ENCODE assay signal across 15 cellular contexts in genomic region chr9:113712053-113712452, GRCh38.
DNase-seq lines count a peak whose midpoint lies in the region; ATAC-seq and TF ChIP-seq lines count a peak whose summit lies in the region.
"Had no signal": no experiment of that assay in that cellular context is flagged by ENCODE, and none has a peak within 500 bp of the region (broad histone marks: within the 10 kb centered on the region; RNA-seq: fewer than 3 reads in every experiment).

No MANE protein-coding gene starts in this region.

- H3K4me1 ChIP-seq in CD4-positive, alpha-beta memory T cell (ENCODE audit: insufficient read depth, low read length): no peaks in the 10 kb centered on the region

- TF ChIP-seq CTCF in AG09319 (IDR thresholded peaks at IDR 0.05; ENCODE audit: low read depth, low read length) (no peak), brain microvascular endothelial cell (IDR thresholded peaks at IDR 0.05; ENCODE audit: low read depth, low read length, missing control alignments) (no peak)

- DNase-seq in AG09319 (ENCODE audit: extremely low read depth, low read depth): peak; percentile 27
- peak; percentile 15 for DNase-seq in HS-27A (ENCODE audit: low read depth)
- DNase-seq in brain microvascular endothelial cell: peak; percentile 43
- peak in 1 of 2 donors; percentile 15 for DNase-seq in left colon
- DNase-seq in SKM-1 (lab: John Stamatoyannopoulos, UW; ENCODE audit: unreplicated experiment): no peak
- DNase-seq in CD4-positive, alpha-beta memory T cell: no peak
- DNase-seq: activated CD4-positive, alpha-beta T cell treated with anti-CD3 and anti-CD28 coated beads, Interleukin-2, amount 10 ng/mL, durations not matched to agents 7 days and 5 days; activated gamma-delta T cell; glutamatergic neuron; NCI-H1092 treated with DMSO at 0.1 percent for 48 hours; NK-92 treated with Interleukin-12 subunit alpha and Interleukin-12 subunit beta, amount 100 ng/mL, for 24 hours; stimulated activated naive CD4-positive, alpha-beta T cell treated with Interleukin-2 at 50 U/mL for 16 hours had no signal

- H3K27ac ChIP-seq in brain microvascular endothelial cell: no peak overlapping the region
- no peak overlapping the region for H3K27ac ChIP-seq in CD4-positive, alpha-beta memory T cell (ENCODE audit: low read depth, low read length)

- no peak overlapping the region for H3K4me3 ChIP-seq in brain microvascular endothelial cell (ENCODE audit: low read depth, low read length)
- no peak overlapping the region for H3K4me3 ChIP-seq in CD4-positive, alpha-beta memory T cell (ENCODE audit: low read length in 2 of 2)

- no peaks in the 10 kb centered on the region for H3K4me1 Mint-ChIP-seq in activated T-helper 17 cell treated with anti-CD3 and anti-CD28 coated beads, Interleukin-2, amount 50 U/mL, for 72 hours
- H3K4me1 Mint-ChIP-seq in CD4-positive, alpha-beta memory T cell: peaks cover 0 to 2% (median 0%) of the 10 kb centered on the region in 4 donors
- H3K4me1 Mint-ChIP-seq: activated CD4-positive, alpha-beta T cell treated with anti-CD3 and anti-CD28 coated beads, Interleukin-2, amount 10 ng/mL, durations not matched to agents 7 days and 5 days; CD14-positive monocyte had no signal

- in situ Hi-C loops in brain microvascular endothelial cell (cut with HindIII; ENCODE audit: low pct_ligation_motif_present, low sequenced_read_pairs): no loop called here

- no peak overlapping the region for H3K4me3 Mint-ChIP-seq in activated T-helper 17 cell treated with anti-CD3 and anti-CD28 coated beads, Interleukin-2, amount 50 U/mL, for 72 hours
- no peak overlapping the region for H3K4me3 Mint-ChIP-seq in CD4-positive, alpha-beta memory T cell
- H3K4me3 Mint-ChIP-seq: activated CD4-positive, alpha-beta T cell treated with anti-CD3 and anti-CD28 coated beads, Interleukin-2, amount 10 ng/mL, durations not matched to agents 7 days and 5 days; CD14-positive monocyte had no signal

- H3K27me3 Mint-ChIP-seq in activated T-helper 17 cell treated with anti-CD3 and anti-CD28 coated beads, Interleukin-2, amount 50 U/mL, for 72 hours: peaks cover 7% of the 10 kb centered on the region
- H3K27me3 Mint-ChIP-seq in CD4-positive, alpha-beta memory T cell: peaks cover 5 to 11% of the 10 kb centered on the region in 2 donors

- peak; percentile 71 for ATAC-seq in left colon
- no peak for ATAC-seq in GM21447 (IDR thresholded peaks at IDR 0.05; ENCODE audit: unreplicated experiment)
- ATAC-seq in activated T-helper 17 cell treated with anti-CD3 and anti-CD28 coated beads, Interleukin-2, amount 50 U/mL, for 72 hours (replicated peaks): no peak

- no peaks in the 10 kb centered on the region for H3K36me3 ChIP-seq in brain microvascular endothelial cell (replicated peaks)
- no peaks in the 10 kb centered on the region for H3K36me3 ChIP-seq in CD4-positive, alpha-beta memory T cell (ENCODE audit: insufficient read depth, low read length)

- intact Hi-C loops in left colon (cut with DNase I, micrococcal nuclease): no loop called here
- intact Hi-C loops in CD4-positive, alpha-beta memory T cell (cut with micrococcal nuclease): no loop called here

- POLR2A ChIA-PET in CD4-positive, alpha-beta memory T cell (lab: Charles Lee; ENCODE audit: partially characterized antibody): no interaction called here

- H3K9me3 Mint-ChIP-seq in activated T-helper 17 cell treated with anti-CD3 and anti-CD28 coated beads, Interleukin-2, amount 50 U/mL, for 72 hours: no peaks in the 10 kb centered on the region
- peaks cover 0 to 32% (median 14%) of the 10 kb centered on the region in 8 donors for H3K9me3 Mint-ChIP-seq in CD4-positive, alpha-beta memory T cell
- H3K9me3 Mint-ChIP-seq: activated CD4-positive, alpha-beta T cell treated with anti-CD3 and anti-CD28 coated beads, Interleukin-2, amount 10 ng/mL, durations not matched to agents 7 days and 5 days had no signal

- no peak overlapping the region for H3K27ac Mint-ChIP-seq in activated T-helper 17 cell treated with anti-CD3 and anti-CD28 coated beads, Interleukin-2, amount 50 U/mL, for 72 hours
- H3K27ac Mint-ChIP-seq in CD4-positive, alpha-beta memory T cell: no peak overlapping the region
- H3K27ac Mint-ChIP-seq: activated CD4-positive, alpha-beta T cell treated with anti-CD3 and anti-CD28 coated beads, Interleukin-2, amount 10 ng/mL, durations not matched to agents 7 days and 5 days; CD14-positive monocyte had no signal

- no peaks in the 10 kb centered on the region for H3K9me3 ChIP-seq in CD4-positive, alpha-beta memory T cell (ENCODE audit: control insufficient read depth in 1 of 2, low read length in 2 of 2)

- no peaks in the 10 kb centered on the region for H3K36me3 Mint-ChIP-seq in activated T-helper 17 cell treated with anti-CD3 and anti-CD28 coated beads, Interleukin-2, amount 50 U/mL, for 72 hours (ENCODE audit: low read depth)
- H3K36me3 Mint-ChIP-seq in CD4-positive, alpha-beta memory T cell: no peaks in the 10 kb centered on the region
- H3K36me3 Mint-ChIP-seq: CD14-positive monocyte had no signal

- no peaks in the 10 kb centered on the region for H3K27me3 ChIP-seq in brain microvascular endothelial cell (replicated peaks)
- no peaks in the 10 kb centered on the region for H3K27me3 ChIP-seq in CD4-positive, alpha-beta memory T cell (ENCODE audit: insufficient read depth, low read length)

- CTCF ChIA-PET in CD4-positive, alpha-beta memory T cell (lab: Charles Lee; ENCODE audit: partially characterized antibody): no interaction called here

Comparison
In these comparisons a context has a peak if more than half of its experiments do, and no peak if none do; other contexts are left out.
1. DNase-seq: peak in AG09319 (single experiment), HS-27A (single experiment) and brain microvascular endothelial cell (single experiment); none in SKM-1 (single experiment) and CD4-positive, alpha-beta memory T cell (0 of 5).